ENCODE assay signal across 2 cellular contexts in genomic region chr3:130743354-130743753, GRCh38.
TF ChIP-seq lines count a peak whose summit lies in the region.

No MANE protein-coding gene starts in this region.

TF ChIP-seq in SK-N-SH, 30 proteins besides CTCF, POLR2A, EP300 and RAD21 (continued from another document):
- TF ChIP-seq, protein P1, sequence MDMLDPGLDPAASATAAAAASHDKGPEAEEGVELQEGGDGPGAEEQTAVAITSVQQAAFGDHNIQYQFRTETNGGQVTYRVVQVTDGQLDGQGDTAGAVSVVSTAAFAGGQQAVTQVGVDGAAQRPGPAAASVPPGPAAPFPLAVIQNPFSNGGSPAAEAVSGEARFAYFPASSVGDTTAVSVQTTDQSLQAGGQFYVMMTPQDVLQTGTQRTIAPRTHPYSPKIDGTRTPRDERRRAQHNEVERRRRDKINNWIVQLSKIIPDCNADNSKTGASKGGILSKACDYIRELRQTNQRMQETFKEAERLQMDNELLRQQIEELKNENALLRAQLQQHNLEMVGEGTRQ (IDR thresholded peaks at IDR 0.05; ENCODE audit: borderline replicate concordance, low read depth, low read length) = no peak
- TF ChIP-seq POLR2AphosphoS5 (IDR thresholded peaks at IDR 0.05; ENCODE audit: low read depth, low read length) = no peak
- no peak for TF ChIP-seq RCOR1 (IDR thresholded peaks at IDR 0.05; ENCODE audit: low read length)
- no peak for TF ChIP-seq FOXM1 (IDR thresholded peaks at IDR 0.05; ENCODE audit: low read depth)
- no peak for TF ChIP-seq GATA2 (CRISPR knock-in tag; IDR thresholded peaks at IDR 0.05)
- no peak for TF ChIP-seq TEAD4 (IDR thresholded peaks at IDR 0.05; ENCODE audit: borderline replicate concordance, insufficient read depth)

TF ChIP-seq in SK-N-SH treated with all-trans-retinoic acid at 6 μM for 48 hours, 23 proteins besides CTCF, POLR2A, EP300 and RAD21 (continued from another document):
- TF ChIP-seq, protein P2, sequence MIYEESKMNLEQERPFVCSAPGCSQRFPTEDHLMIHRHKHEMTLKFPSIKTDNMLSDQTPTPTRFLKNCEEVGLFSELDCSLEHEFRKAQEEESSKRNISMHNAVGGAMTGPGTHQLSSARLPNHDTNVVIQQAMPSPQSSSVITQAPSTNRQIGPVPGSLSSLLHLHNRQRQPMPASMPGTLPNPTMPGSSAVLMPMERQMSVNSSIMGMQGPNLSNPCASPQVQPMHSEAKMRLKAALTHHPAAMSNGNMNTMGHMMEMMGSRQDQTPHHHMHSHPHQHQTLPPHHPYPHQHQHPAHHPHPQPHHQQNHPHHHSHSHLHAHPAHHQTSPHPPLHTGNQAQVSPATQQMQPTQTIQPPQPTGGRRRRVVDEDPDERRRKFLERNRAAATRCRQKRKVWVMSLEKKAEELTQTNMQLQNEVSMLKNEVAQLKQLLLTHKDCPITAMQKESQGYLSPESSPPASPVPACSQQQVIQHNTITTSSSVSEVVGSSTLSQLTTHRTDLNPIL (CRISPR knock-in tag; IDR thresholded peaks at IDR 0.05; ENCODE audit: low read depth) = no peak
- TF ChIP-seq OSR1 (CRISPR knock-in tag; IDR thresholded peaks at IDR 0.05) (no peak), ZC3H10 (CRISPR knock-in tag; IDR thresholded peaks at IDR 0.05) (no peak), CSRNP3 (CRISPR knock-in tag; IDR thresholded peaks at IDR 0.05) (no peak), PPARA (CRISPR knock-in tag; IDR thresholded peaks at IDR 0.05; ENCODE audit: borderline replicate concordance) (no peak), ZNF565 (CRISPR knock-in tag; conservative IDR thresholded peaks at IDR 0.05; ENCODE audit: low read depth) (no peak), ZFP30 (CRISPR knock-in tag; IDR thresholded peaks at IDR 0.05) (no peak), GLIS3 (CRISPR knock-in tag; IDR thresholded peaks at IDR 0.05) (no peak), RARB (CRISPR knock-in tag; IDR thresholded peaks at IDR 0.05) (no peak), ISL1 (CRISPR knock-in tag; IDR thresholded peaks at IDR 0.05) (no peak), ZFP3 (CRISPR knock-in tag; IDR thresholded peaks at IDR 0.05) (no peak)
